In the genomic region with DNA sequence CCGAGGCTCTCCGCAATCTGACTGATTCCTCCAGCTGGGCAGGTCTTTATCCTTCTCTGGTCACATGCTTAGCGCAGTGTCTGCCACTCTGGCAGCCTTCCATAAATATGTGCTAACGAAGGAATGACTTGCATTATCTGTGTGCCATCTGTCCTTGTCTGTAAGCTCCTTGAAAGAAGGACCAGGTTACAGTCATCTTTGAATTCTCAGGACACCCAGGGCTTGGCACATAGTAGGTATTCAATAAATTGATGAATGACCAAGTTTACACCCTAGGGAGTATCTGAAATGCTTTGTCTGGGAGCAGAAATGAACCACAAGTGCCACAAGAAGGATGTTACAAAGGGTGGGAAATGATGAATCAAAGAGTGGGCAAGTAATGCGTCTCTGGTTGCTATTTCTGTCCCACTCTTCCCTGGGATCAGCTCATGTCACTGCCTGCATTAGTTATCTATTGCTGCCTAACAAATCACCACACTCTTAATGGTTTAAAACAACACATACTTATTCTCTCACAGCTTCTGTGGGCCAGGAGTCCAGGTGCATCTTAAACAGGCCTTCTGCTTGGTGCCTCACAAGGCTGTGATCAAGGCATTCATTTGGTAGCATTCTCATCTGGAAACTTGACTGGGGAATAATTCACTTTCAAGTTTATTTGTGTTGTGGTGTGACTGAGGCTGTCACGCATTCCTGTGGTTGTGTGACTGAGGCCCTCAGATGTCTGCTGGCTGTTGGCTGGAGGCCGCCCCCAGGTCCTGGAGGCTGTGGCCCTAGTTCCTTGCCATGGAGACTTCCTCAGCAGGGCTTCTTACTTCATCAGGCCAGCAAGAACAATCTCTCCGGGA, we compare ENCODE assay signal across 8 cellular contexts. TPM values are rescaled to one million over a fixed set of nuclear protein-coding genes. Genes with fewer than 3 reads are reported as not detected.
DNase-seq lines count a peak whose midpoint lies in the region; ATAC-seq, FAIRE-seq and TF ChIP-seq lines count a peak whose summit lies in the region.

No MANE protein-coding gene starts in this region.

- H3K27me3 ChIP-seq in GM12878 (replicated peaks in 1 of 2; ENCODE audit: control insufficient read depth in 2 of 2, insufficient read depth in 2 of 2, low read length in 1 of 2) (no peaks in the 10 kb centered on the region; a peak in 1 of 4 replicates), uterus (no peaks in the 10 kb centered on the region)
- peaks cover 5% of the 10 kb centered on the region for H3K27me3 ChIP-seq in CD4-positive, alpha-beta T cell (ENCODE audit: control insufficient read depth, insufficient read depth, low read length)

- 18% methylated on average over 8 of the region's 8 CpGs for WGBS in GM12878 (ENCODE audit: insufficient coverage, insufficient replicate concordance, low lambda C conversion rate, missing lambda C conversion rate)

- SMC1A ChIA-PET in GM12878 (lab: Charles Lee; ENCODE audit: uncharacterized antibody, unreplicated experiment): interaction anchor here (0.7 to 1.5 kb wide), 4 partner anchors 10 to 13 kb away, joined by 3 to 5 read pairs (median 4); no protein-coding TSS in a partner anchor

- no peak for FAIRE-seq in GM12878 (lab: Jason Lieb, UNC)

- TF ChIP-seq RAD21 in GM12878 (IDR thresholded peaks at IDR 0.05; ENCODE audit: insufficient read depth, low read depth, low read length): no peak

- no peaks in the 10 kb centered on the region for H3K9me3 Mint-ChIP-seq in CD4-positive, alpha-beta T cell

- BruUV-seq in GM12878 (replicated peaks; lab: Mats Ljungman, UMichigan): no TSS peak

- CTCF ChIA-PET in GM12878 (lab: Yijun Ruan, JAX): no interaction called here
- CTCF ChIA-PET in CD4-positive, alpha-beta T cell (lab: Charles Lee): interaction anchor here (1.2 kb wide), 1 partner anchor 10 kb away, joined by 4 read pairs; no protein-coding TSS in a partner anchor

- peak; percentile 65 for ATAC-seq in GM18870 (IDR thresholded peaks at IDR 0.05; ENCODE audit: unreplicated experiment)
- peak; percentile 82 for ATAC-seq in HG03442 (IDR thresholded peaks at IDR 0.05; ENCODE audit: unreplicated experiment)
- ATAC-seq in GM12878: peak; percentile 82
- no peak for ATAC-seq in HG02970 (IDR thresholded peaks at IDR 0.05; ENCODE audit: low FRiP score, unreplicated experiment)
- no peak for ATAC-seq in CD4-positive, alpha-beta T cell (ENCODE audit: poor library complexity)

- no peaks in the 10 kb centered on the region for H3K36me3 ChIP-seq in GM12878 (ENCODE audit: control insufficient read depth in 2 of 2, insufficient read depth in 2 of 2, low read length in 1 of 2)
- no peaks in the 10 kb centered on the region for H3K36me3 ChIP-seq in uterus

- no peaks in the 10 kb centered on the region; the same call in 2 of the 3 replicates for H3K9me3 ChIP-seq in GM12878 (replicated peaks; ENCODE audit: control insufficient read depth, insufficient read depth, low read length)
- no peaks in the 10 kb centered on the region for H3K9me3 ChIP-seq in uterus
- H3K9me3 ChIP-seq in CD4-positive, alpha-beta T cell (ENCODE audit: control insufficient read depth, low read length): no peaks in the 10 kb centered on the region

- TF ChIP-seq POLR2A in GM12878 (IDR thresholded peaks at IDR 0.05; ENCODE audit: low read depth, low read length) (no peak), uterus (IDR thresholded peaks at IDR 0.05) (no peak)

- POLR2A ChIA-PET in GM12878 (lab: Charles Lee): no interaction called here
- POLR2A ChIA-PET in CD4-positive, alpha-beta T cell (lab: Charles Lee): no interaction called here

- H3K27me3 Mint-ChIP-seq in CD4-positive, alpha-beta T cell: peaks cover 40% of the 10 kb centered on the region

- no peaks in the 10 kb centered on the region for H4K20me1 ChIP-seq in GM12878 (ENCODE audit: control insufficient read depth, insufficient read depth)

- in situ Hi-C loops in ACHN (cut with HindIII; ENCODE audit: low pct_ligation_motif_present, low pct_unique_long_range_greater_than_20kb, low sequenced_read_pairs): no loop called here
- in situ Hi-C loops in GM12878 (cut with MboI): no loop called here

- DNase-seq in ACHN (peak; percentile 6), GM12878 (ENCODE audit: low read depth, low spot score) (peak; percentile 42), NCI-H2227 treated with DMSO at 0.1 percent for 48 hours (lab: John Stamatoyannopoulos, UW) (no peak), uterus (no peak)
- DNase-seq in CD4-positive, alpha-beta T cell: no peak

- no peaks in the 10 kb centered on the region for H3K4me1 Mint-ChIP-seq in CD4-positive, alpha-beta T cell (ENCODE audit: low read depth)

- no peak overlapping the region for H3K9ac ChIP-seq in GM12878 (ENCODE audit: control insufficient read depth, insufficient read depth, low read length)

- H3K4me3 Mint-ChIP-seq in CD4-positive, alpha-beta T cell: no peak overlapping the region

- H3K27ac ChIP-seq in GM12878 (ENCODE audit: control insufficient read depth, insufficient read depth) (no peak overlapping the region), uterus (no peak overlapping the region)
- no peak overlapping the region for H3K27ac ChIP-seq in CD4-positive, alpha-beta T cell (ENCODE audit: low read depth, low read length)

- TF ChIP-seq CTCF in GM12878 (IDR thresholded peaks at IDR 0.05 in 2 of 3, conservative IDR thresholded peaks at IDR 0.05 in 1 of 3; ENCODE audit: control insufficient read depth in 2 of 3, extremely low read depth in 1 of 3, insufficient read depth in 1 of 3, low read depth in 3 of 3, low read length in 3 of 3) (no peak), uterus (IDR thresholded peaks at IDR 0.05) (no peak)
- no peak for TF ChIP-seq CTCF in CD4-positive, alpha-beta T cell (IDR thresholded peaks at IDR 0.05)

- H3K4me2 ChIP-seq in GM12878 (ENCODE audit: control insufficient read depth, insufficient read depth): no peak overlapping the region

- intact Hi-C loops in GM12878 (cut with micrococcal nuclease; ENCODE audit: unreplicated experiment) (no loop called here), uterus (cut with DNase I; ENCODE audit: low total_unique reads) (no loop called here)
- intact Hi-C loops in CD4-positive, alpha-beta T cell (cut with DNase I, micrococcal nuclease): no loop called here

- no peaks in the 10 kb centered on the region for H3K4me1 ChIP-seq in GM12878 (ENCODE audit: control insufficient read depth, insufficient read depth, low read length)
- no peaks in the 10 kb centered on the region for H3K4me1 ChIP-seq in uterus

- no peaks in the 10 kb centered on the region for H3K79me2 ChIP-seq in GM12878 (ENCODE audit: control insufficient read depth, insufficient read depth, low read length)

- H3K4me3 ChIP-seq in GM12878: no peak overlapping the region
- H3K4me3 ChIP-seq in uterus: no peak overlapping the region

- H3K27ac Mint-ChIP-seq in CD4-positive, alpha-beta T cell: no peak overlapping the region

- no peaks in the 10 kb centered on the region for H3K36me3 Mint-ChIP-seq in CD4-positive, alpha-beta T cell (ENCODE audit: low read depth)

- RAD21 ChIA-PET in GM12878 (lab: Charles Lee; ENCODE audit: unreplicated experiment): no interaction called here

- H2AFZ ChIP-seq in GM12878 (ENCODE audit: control insufficient read depth, low read depth, low read length): no peak overlapping the region

- TF ChIP-seq EP300 in GM12878 (IDR thresholded peaks at IDR 0.05; ENCODE audit: borderline replicate concordance in 1 of 2, control insufficient read depth in 1 of 2, low read depth in 2 of 2, low read length in 2 of 2): no peak

TF ChIP-seq in GM12878, 131 proteins besides CTCF, POLR2A, EP300 and RAD21 (continues in another document):
- TF ChIP-seq, protein P1, sequence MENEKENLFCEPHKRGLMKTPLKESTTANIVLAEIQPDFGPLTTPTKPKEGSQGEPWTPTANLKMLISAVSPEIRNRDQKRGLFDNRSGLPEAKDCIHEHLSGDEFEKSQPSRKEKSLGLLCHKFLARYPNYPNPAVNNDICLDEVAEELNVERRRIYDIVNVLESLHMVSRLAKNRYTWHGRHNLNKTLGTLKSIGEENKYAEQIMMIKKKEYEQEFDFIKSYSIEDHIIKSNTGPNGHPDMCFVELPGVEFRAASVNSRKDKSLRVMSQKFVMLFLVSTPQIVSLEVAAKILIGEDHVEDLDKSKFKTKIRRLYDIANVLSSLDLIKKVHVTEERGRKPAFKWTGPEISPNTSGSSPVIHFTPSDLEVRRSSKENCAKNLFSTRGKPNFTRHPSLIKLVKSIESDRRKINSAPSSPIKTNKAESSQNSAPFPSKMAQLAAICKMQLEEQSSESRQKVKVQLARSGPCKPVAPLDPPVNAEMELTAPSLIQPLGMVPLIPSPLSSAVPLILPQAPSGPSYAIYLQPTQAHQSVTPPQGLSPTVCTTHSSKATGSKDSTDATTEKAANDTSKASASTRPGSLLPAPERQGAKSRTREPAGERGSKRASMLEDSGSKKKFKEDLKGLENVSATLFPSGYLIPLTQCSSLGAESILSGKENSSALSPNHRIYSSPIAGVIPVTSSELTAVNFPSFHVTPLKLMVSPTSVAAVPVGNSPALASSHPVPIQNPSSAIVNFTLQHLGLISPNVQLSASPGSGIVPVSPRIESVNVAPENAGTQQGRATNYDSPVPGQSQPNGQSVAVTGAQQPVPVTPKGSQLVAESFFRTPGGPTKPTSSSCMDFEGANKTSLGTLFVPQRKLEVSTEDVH (IDR thresholded peaks at IDR 0.05; ENCODE audit: low read depth, partially characterized antibody): no peak
- peak; percentile 63; the same call in 1 of the 2 replicates for TF ChIP-seq TCF12 (IDR thresholded peaks at IDR 0.05; ENCODE audit: low read depth, low read length)
- TF ChIP-seq JUNB (IDR thresholded peaks at IDR 0.05): peak; percentile 36; the same call in 1 of the 2 replicates

RNA-seq across cellular contexts. Expression of a gene that starts 16.6 kb away (rescaled TPM):
- not detected in 2 replicates for total RNA-seq in GM12878 (2013; cell fraction: nucleolus; rRNA removed)
- total RNA-seq in GM12878 (2014; rRNA removed): not detected in 2 replicates
- total RNA-seq in GM12878 (2014; rRNA removed; fragmentation: Illumina TruSeq; extraction: Trizol): not detected in 2 replicates
- not detected in 2 replicates for total RNA-seq in GM12878 (2021)
- polyA plus RNA-seq in GM12878 (2011; ENCODE audit: low read depth): not detected
- polyA plus RNA-seq in GM12878 (2011; rRNA removed): 0.07 and 0.10 TPM in 2 replicates
- 0.12 TPM in 1 of 2 replicates, not detected in the other for polyA plus RNA-seq in GM12878 (2011; cell fraction: cytosol; rRNA removed)
- not detected in 2 replicates for polyA plus RNA-seq in GM12878 (2011; cell fraction: nucleus; rRNA removed)
- polyA plus RNA-seq in GM12878 (2012): not detected in 2 replicates
- polyA plus RNA-seq in GM12878 (2014; fragmentation: Illumina TruSeq; extraction: Trizol): 0.04 TPM in 1 of 2 replicates, not detected in the other
- not detected for polyA plus RNA-seq in GM12878 (2014; fragmentation: Nextera tagmentation; extraction: Ambion mirVana)
- polyA plus RNA-seq in GM12878 (2014; rRNA removed): not detected in 2 replicates
- polyA plus RNA-seq in GM12878 (2016; fragmentation: Nextera tagmentation; extraction: Ambion mirVana): not detected
- not detected in 2 replicates for polyA minus RNA-seq in GM12878 (2011; rRNA and poly(A)+ RNA removed)
- polyA minus RNA-seq in GM12878 (2011; cell fraction: cytosol; rRNA and poly(A)+ RNA removed): not detected in 2 replicates
- polyA minus RNA-seq in GM12878 (2011; cell fraction: nucleus; rRNA and poly(A)+ RNA removed): not detected in 2 replicates
- under 1 TPM in 1 of 4 donors, not detected in 3; 0.83 TPM for total RNA-seq in uterus
- total RNA-seq in CD4-positive, alpha-beta T cell: not detected

Comparison
In these comparisons a context has a peak if more than half of its experiments do, and no peak if none do; other contexts are left out.
1. DNase-seq: peak in ACHN (single experiment) and GM12878 (single experiment); none in NCI-H2227 treated with DMSO at 0.1 percent for 48 hours (single experiment), uterus (0 of 2) and CD4-positive, alpha-beta T cell (0 of 10).
2. ATAC-seq: peak in GM18870 (single experiment), HG03442 (single experiment) and GM12878 (single experiment); none in HG02970 (single experiment) and CD4-positive, alpha-beta T cell (single experiment).